1 cellular context compared by ENCODE assay signal in genomic region chr9:100352727-100353505, GRCh38.
A peak's percentile ranks its signal among the peaks of the same experiment; 100 is the strongest.
TF ChIP-seq lines count a peak whose summit lies in the region.

TSS of gene TEX10 (minus strand) at chr9:100352942. CDS start at chr9:100349363, 3,579 bp downstream.

TF ChIP-seq in K562, 482 proteins besides CTCF, POLR2A, EP300 and RAD21 (continued from another document):
- TF ChIP-seq NCOA6 (IDR thresholded peaks at IDR 0.05) (no peak), FOXP1 (CRISPR knock-in tag; IDR thresholded peaks at IDR 0.05) (peak; percentile 87; the same call in 1 of the 2 replicates), PHTF2 (CRISPR knock-in tag; IDR thresholded peaks at IDR 0.05) (no peak), TEAD4 (IDR thresholded peaks at IDR 0.05; ENCODE audit: low read length) (no peak), TEAD4 (CRISPR knock-in tag; IDR thresholded peaks at IDR 0.05; ENCODE audit: borderline replicate concordance) (no peak), SMARCB1 (IDR thresholded peaks at IDR 0.05; ENCODE audit: insufficient read length, low read depth) (no peak), HMBOX1 (IDR thresholded peaks at IDR 0.05) (no peak), SAFB (IDR thresholded peaks at IDR 0.05; ENCODE audit: borderline replicate concordance, low read depth, low read length) (no peak), ARNT (IDR thresholded peaks at IDR 0.05) (no peak), KLF1 (tag; IDR thresholded peaks at IDR 0.05) (no peak), PYGO2 (tag; IDR thresholded peaks at IDR 0.05) (no peak), ARID1B (IDR thresholded peaks at IDR 0.05) (peak; percentile 22; the same call in 1 of the 2 replicates), ZNF124 (CRISPR knock-in tag; IDR thresholded peaks at IDR 0.05) (no peak), NR4A1 (CRISPR knock-in tag; IDR thresholded peaks at IDR 0.05) (no peak), NR4A1 (tag; IDR thresholded peaks at IDR 0.05) (no peak), SMARCE1 (IDR thresholded peaks at IDR 0.05) (peak; percentile 49; the same call in 1 of the 2 replicates), OTX1 (CRISPR knock-in tag; IDR thresholded peaks at IDR 0.05) (no peak), ZNF589 (CRISPR knock-in tag; IDR thresholded peaks at IDR 0.05; ENCODE audit: low read depth) (no peak), ZNF347 (CRISPR knock-in tag; IDR thresholded peaks at IDR 0.05; ENCODE audit: low read depth) (no peak), DPF2 (IDR thresholded peaks at IDR 0.05) (no peak), ZNF140 (CRISPR knock-in tag; IDR thresholded peaks at IDR 0.05) (no peak), RERE (CRISPR knock-in tag; IDR thresholded peaks at IDR 0.05; ENCODE audit: borderline replicate concordance) (no peak), ZNF431 (CRISPR knock-in tag; IDR thresholded peaks at IDR 0.05) (peak; percentile 30; the same call in 1 of the 2 replicates), LCOR (CRISPR knock-in tag; IDR thresholded peaks at IDR 0.05) (peak; percentile 97), SP1 (CRISPR knock-in tag; IDR thresholded peaks at IDR 0.05) (peak; percentile 95), MXI1 (IDR thresholded peaks at IDR 0.05; ENCODE audit: low read depth, low read length) (no peak), SPI1 (IDR thresholded peaks at IDR 0.05; ENCODE audit: borderline replicate concordance, low read depth, low read length) (no peak), HIVEP1 (CRISPR knock-in tag; IDR thresholded peaks at IDR 0.05) (no peak), PRDM10 (IDR thresholded peaks at IDR 0.05; ENCODE audit: partially characterized antibody) (no peak), CHD7 (IDR thresholded peaks at IDR 0.05; ENCODE audit: low read depth, low read length) (no peak), CBFB (CRISPR knock-in tag; IDR thresholded peaks at IDR 0.05) (no peak), ERF (CRISPR knock-in tag; IDR thresholded peaks at IDR 0.05) (no peak), ZNF766 (CRISPR knock-in tag; conservative IDR thresholded peaks at IDR 0.05) (no peak), FOXK1 (CRISPR knock-in tag; IDR thresholded peaks at IDR 0.05; ENCODE audit: borderline replicate concordance) (peak; percentile 33; the same call in 1 of the 2 replicates), EGR1 (conservative IDR thresholded peaks at IDR 0.05) (no peak; the same call in 1 of the 2 replicates), ZNF778 (CRISPR knock-in tag; IDR thresholded peaks at IDR 0.05) (no peak), TCF3 (CRISPR knock-in tag; IDR thresholded peaks at IDR 0.05) (no peak), ZMIZ1 (IDR thresholded peaks at IDR 0.05; ENCODE audit: low read depth in 2 of 2, low read length in 2 of 2) (peak in 1 of 2 experiments; percentile 45; a peak in 2 of 4 replicates)
